ENCODE assay signal across 17 cellular contexts in genomic region chr2:67389788-67390187, GRCh38. TPM values are rescaled to one million over a fixed set of nuclear protein-coding genes. Genes with fewer than 3 reads are reported as not detected.
DNase-seq lines count a peak whose midpoint lies in the region; ATAC-seq and TF ChIP-seq lines count a peak whose summit lies in the region.
"Had no signal": no experiment of that assay in that cellular context is flagged by ENCODE, and none has a peak within 500 bp of the region (broad histone marks: within the 10 kb centered on the region; RNA-seq: fewer than 3 reads in every experiment).

No MANE protein-coding gene starts in this region.

- no peaks in the 10 kb centered on the region for H3K27me3 Mint-ChIP-seq in HFFc6 (ENCODE audit: insufficient read depth)

- H3K36me3 Mint-ChIP-seq in HFFc6 (ENCODE audit: low read depth) = peaks cover 15% of the 10 kb centered on the region; the same call in 1 of the 2 replicates

- H3K4me1 ChIP-seq in subcutaneous abdominal adipose tissue (ENCODE audit: control insufficient read depth in 5 of 5, insufficient read depth in 5 of 5, low read length in 5 of 5) = peaks cover 0 to 12% (median 10%) of the 10 kb centered on the region in 5 donors
- H3K4me1 ChIP-seq: gastrocnemius medialis, pancreas had no signal

- intact Hi-C loops in sciatic nerve (cut with DNase I) = no loop called here

- H3K4me3 ChIP-seq in subcutaneous abdominal adipose tissue (ENCODE audit: low read depth in 1 of 5, low read length in 5 of 5) = no peak overlapping the region
- H3K4me3 ChIP-seq: gastrocnemius medialis, mucosa of descending colon, pancreas had no signal

- no peaks in the 10 kb centered on the region for H3K9me3 ChIP-seq in subcutaneous abdominal adipose tissue (ENCODE audit: control insufficient read depth in 5 of 5, low read length in 5 of 5)
- H3K9me3 ChIP-seq: gastrocnemius medialis, mucosa of descending colon, pancreas had no signal

- peak overlapping the region; percentile 41 for H3K4me3 Mint-ChIP-seq in HFFc6

- peaks cover 60% of the 10 kb centered on the region for H3K4me1 Mint-ChIP-seq in HFFc6 (ENCODE audit: low read depth)

- no peak overlapping the region for H3K9ac ChIP-seq in subcutaneous abdominal adipose tissue (ENCODE audit: low read length in 5 of 5)

- H3K27ac ChIP-seq in subcutaneous abdominal adipose tissue (ENCODE audit: low read depth, low read length) = peak overlapping the region; percentile 27
- H3K27ac ChIP-seq: gastrocnemius medialis had no signal

- ATAC-seq in sciatic nerve = no peak
- ATAC-seq: gastrocnemius medialis, mucosa of descending colon, Panc1 had no signal

- no peaks in the 10 kb centered on the region for H3K36me3 ChIP-seq in subcutaneous abdominal adipose tissue (ENCODE audit: control insufficient read depth in 5 of 5, insufficient read depth in 5 of 5, low read length in 5 of 5)
- H3K36me3 ChIP-seq: gastrocnemius medialis, pancreas had no signal

- H3K27me3 ChIP-seq in subcutaneous abdominal adipose tissue (ENCODE audit: control insufficient read depth in 5 of 5, insufficient read depth in 4 of 5, low read length in 5 of 5) = no peaks in the 10 kb centered on the region
- H3K27me3 ChIP-seq: gastrocnemius medialis, pancreas had no signal

- TF ChIP-seq CTCF in HFFc6 (IDR thresholded peaks at IDR 0.05) = no peak

- H3K9me3 Mint-ChIP-seq in HFFc6 = no peaks in the 10 kb centered on the region

- DNase-seq in HFFc6 (no peak), amniotic epithelial cell (ENCODE audit: low read depth) (peak; percentile 11), left kidney (ENCODE audit: low read depth, low spot score) (peak; percentile 11), T-helper 1 cell (no peak), NCI-H524 (lab: John Stamatoyannopoulos, UW) (no peak), NCI-H2107 treated with DMSO at 0.1 percent for 48 hours (lab: John Stamatoyannopoulos, UW; ENCODE audit: unreplicated experiment) (no peak), sciatic nerve (ENCODE audit: low spot score) (no peak)
- DNase-seq: activated CD4-positive, CD25-positive, alpha-beta regulatory T cell; Calu3; gastrocnemius medialis; mucosa of descending colon; NCI-H1930; NCI-H524 treated with DMSO at 0.1 percent for 48 hours; pancreas; stimulated activated CD4-positive, alpha-beta T cell treated with anti-CD3 and anti-CD28 coated beads, Interleukin-12 subunit alpha, Interleukin-12 subunit beta, amount 100 ng/mL, for 4 hours had no signal

- peak overlapping the region; percentile 90 for H3K27ac Mint-ChIP-seq in HFFc6

RNA-seq across cellular contexts. Expression of gene ETAA1, which starts 7.3 kb away (rescaled TPM):
- total RNA-seq in HFFc6 (2021; fragmentation: NEBNext Ultra II Directional; extraction: Animal tissue kit (Norgen Biotek cat#: 25700)) = 10 to 100 TPM in 4 of 6 experiments, 1 to 10 TPM in 2; 8.5 to 13.0 (median 11.0) TPM
- 12.9 TPM for total RNA-seq in sciatic nerve

Comparison
In these comparisons a context has a peak if more than half of its experiments do, and no peak if none do; other contexts are left out.
1. DNase-seq: peak in amniotic epithelial cell (single experiment) and left kidney (single experiment); none in HFFc6 (single experiment), T-helper 1 cell (0 of 5), NCI-H524 (0 of 2), NCI-H2107 treated with DMSO at 0.1 percent for 48 hours (single experiment) and sciatic nerve (single experiment).